ENCODE assay signal across 1 cellular context in genomic region chr14:23604675-23605170, GRCh38.
TF ChIP-seq lines count a peak whose summit lies in the region.

No MANE protein-coding gene starts in this region.

TF ChIP-seq in GM12878, 131 proteins besides CTCF, POLR2A, EP300 and RAD21:
- TF ChIP-seq HDAC6 (IDR thresholded peaks at IDR 0.05; ENCODE audit: unreplicated experiment) = no peak
- TF ChIP-seq SRF (IDR thresholded peaks at IDR 0.05; ENCODE audit: low read depth in 2 of 2, low read length in 2 of 2) = no peak
- no peak for TF ChIP-seq LARP7 (IDR thresholded peaks at IDR 0.05)
- no peak for TF ChIP-seq CEBPZ (IDR thresholded peaks at IDR 0.05; ENCODE audit: low read depth, low read length)
- no peak for TF ChIP-seq EED (IDR thresholded peaks at IDR 0.05; ENCODE audit: low read depth)
- TF ChIP-seq NFXL1 (IDR thresholded peaks at IDR 0.05; ENCODE audit: borderline replicate concordance) = no peak
- no peak for TF ChIP-seq POU2F2 (IDR thresholded peaks at IDR 0.05; ENCODE audit: borderline replicate concordance, low read depth, low read length)
- no peak for TF ChIP-seq BRCA1 (IDR thresholded peaks at IDR 0.05; ENCODE audit: low read depth, low read length)
- TF ChIP-seq RUNX3 (IDR thresholded peaks at IDR 0.05; ENCODE audit: low read length) = no peak
- no peak for TF ChIP-seq FOXK2 (IDR thresholded peaks at IDR 0.05)
- no peak for TF ChIP-seq SMAD5 (IDR thresholded peaks at IDR 0.05; ENCODE audit: low read depth)
- no peak for TF ChIP-seq CEBPB (IDR thresholded peaks at IDR 0.05; ENCODE audit: borderline replicate concordance in 1 of 2, low read depth in 2 of 2, low read length in 2 of 2)
- TF ChIP-seq IKZF1 (conservative IDR thresholded peaks at IDR 0.05) = no peak
